In the genomic region with DNA sequence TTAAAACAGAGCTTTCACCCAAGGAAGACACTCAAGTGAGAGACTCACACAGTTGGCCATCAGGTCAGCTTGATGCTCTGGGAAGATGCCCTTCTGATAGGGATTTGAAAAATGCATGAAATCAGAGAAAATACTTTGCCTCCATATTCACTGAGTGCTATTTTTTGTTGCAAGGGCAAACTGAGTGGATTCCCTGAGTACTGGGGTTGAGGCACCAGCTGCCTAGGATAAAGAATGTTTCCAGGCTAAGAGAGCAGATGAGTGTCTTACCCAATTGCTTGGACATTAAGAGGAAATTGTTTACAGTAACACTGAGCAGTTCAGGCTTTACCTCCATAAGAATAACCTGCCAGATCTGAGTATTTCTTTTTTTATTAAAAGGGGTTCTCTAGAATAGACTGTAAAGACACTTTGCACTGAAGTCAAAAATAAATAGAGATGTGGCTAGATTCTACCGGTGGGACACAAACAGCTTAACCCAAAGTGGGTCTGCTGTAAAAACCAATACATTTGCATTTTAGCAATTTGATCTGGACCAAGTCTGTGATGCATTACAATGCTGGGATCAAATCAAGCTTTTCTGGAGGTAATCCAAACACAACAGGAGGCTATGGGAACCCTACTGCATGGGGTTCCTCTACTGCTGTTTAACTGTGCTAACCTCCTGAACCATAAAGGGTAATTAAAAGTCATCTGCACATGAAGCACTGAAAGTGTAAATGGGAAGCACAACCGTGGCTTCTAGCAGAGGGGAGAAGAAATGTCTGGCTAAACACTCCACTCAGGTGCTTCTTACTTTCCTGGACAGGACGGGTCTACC, we compare ENCODE assay signal across 27 cellular contexts.
DNase-seq lines count a peak whose midpoint lies in the region; FAIRE-seq and TF ChIP-seq lines count a peak whose summit lies in the region.
"Had no signal": no experiment of that assay in that cellular context is flagged by ENCODE, and none has a peak within 500 bp of the region (broad histone marks: within the 10 kb centered on the region; RNA-seq: fewer than 3 reads in every experiment).

No MANE protein-coding gene starts in this region.

- intact Hi-C loops in A673 (cut with micrococcal nuclease; ENCODE audit: unreplicated experiment): loop anchor here (10.0 kb wide), 3 partner anchors 319 to 871 kb away; no protein-coding TSS in a partner anchor

- BruUV-seq in A673 (replicated peaks; lab: Mats Ljungman, UMichigan): no TSS peak

- H3K9me2 ChIP-seq in hepatocyte (replicated peaks; ENCODE audit: insufficient read depth): no peaks in the 10 kb centered on the region

- H3K4me3 ChIP-seq in A673 (ENCODE audit: low read depth, low read length, poor library complexity, severe bottlenecking) (no peak overlapping the region), hepatocyte (no peak overlapping the region)
- H3K4me3 ChIP-seq: BLaER1 treated with 17β-estradiol and CSF1 and Interleukin-3, amounts not matched to agents 10 nM and 100 nM; GM23248; heart right ventricle; lung; right atrium auricular region; SJSA1 had no signal

- no peaks in the 10 kb centered on the region for H3K36me3 ChIP-seq in A673 (ENCODE audit: insufficient read depth, low read length, poor library complexity, severe bottlenecking)
- H3K36me3 ChIP-seq in hepatocyte (replicated peaks; ENCODE audit: insufficient read depth, low read depth): no peaks in the 10 kb centered on the region
- H3K36me3 ChIP-seq: BLaER1 treated with 17β-estradiol and CSF1 and Interleukin-3, amounts not matched to agents 10 nM and 100 nM; heart right ventricle; right atrium auricular region; SJSA1 had no signal

- TF ChIP-seq POLR2A in GM12891 (IDR thresholded peaks at IDR 0.05; ENCODE audit: low read depth, low read length): no peak

- H3K79me2 ChIP-seq in hepatocyte: no peaks in the 10 kb centered on the region

- H3K27ac ChIP-seq in A673 (ENCODE audit: low read depth, low read length, poor library complexity, severe bottlenecking) (peak overlapping the region; percentile 72), hepatocyte (no peak overlapping the region)
- H3K27ac ChIP-seq: BLaER1 treated with 17β-estradiol and CSF1 and Interleukin-3, amounts not matched to agents 10 nM and 100 nM; GM23248; heart right ventricle; right atrium auricular region; SJSA1 had no signal

- H3K9me3 ChIP-seq in A673 (ENCODE audit: low read depth, low read length, poor library complexity, severe bottlenecking) (no peaks in the 10 kb centered on the region), hepatocyte (ENCODE audit: low read depth) (no peaks in the 10 kb centered on the region)
- H3K9me3 ChIP-seq: BLaER1 treated with 17β-estradiol and CSF1 and Interleukin-3, amounts not matched to agents 10 nM and 100 nM; heart right ventricle; right atrium auricular region; SJSA1 had no signal

- H3K27me3 ChIP-seq in A673 (replicated peaks; ENCODE audit: insufficient read depth, low read depth, low read length, poor library complexity): no peaks in the 10 kb centered on the region
- H3K27me3 ChIP-seq in hepatocyte: no peaks in the 10 kb centered on the region
- H3K27me3 ChIP-seq: BLaER1 treated with 17β-estradiol and CSF1 and Interleukin-3, amounts not matched to agents 10 nM and 100 nM; right atrium auricular region; SJSA1 had no signal

- H3K4me1 ChIP-seq in A673 (ENCODE audit: insufficient read depth, low read length, poor library complexity, severe bottlenecking): peaks cover 53% of the 10 kb centered on the region
- peaks cover 6% of the 10 kb centered on the region for H3K4me1 ChIP-seq in hepatocyte (ENCODE audit: insufficient read depth)
- H3K4me1 ChIP-seq: heart right ventricle, right atrium auricular region, SJSA1 had no signal

- no peak overlapping the region for H3K4me2 ChIP-seq in hepatocyte
- H3K4me2 ChIP-seq: BLaER1 treated with 17β-estradiol and CSF1 and Interleukin-3, amounts not matched to agents 10 nM and 100 nM had no signal

- POLR2A ChIA-PET in A673 (lab: Charles Lee; ENCODE audit: low non-redundant PET): no interaction called here

- 62% methylated on average over 3 of the region's 3 CpGs for WGBS in hepatocyte (ENCODE audit: low lambda C conversion rate, missing lambda C conversion rate)

- no peak overlapping the region for H2AFZ ChIP-seq in hepatocyte
- H2AFZ ChIP-seq: GM23248 had no signal

- TF ChIP-seq CTCF in A673 (conservative IDR thresholded peaks at IDR 0.05; ENCODE audit: low read depth, low read length) (no peak), hepatocyte (IDR thresholded peaks at IDR 0.05; ENCODE audit: poor library complexity) (no peak)

- peak; percentile 49 for DNase-seq in A673 (ENCODE audit: low spot score)
- no peak for DNase-seq in GM12891 (ENCODE audit: insufficient read length, low spot score)
- DNase-seq in NCI-H526 treated with DMSO at 0.1 percent for 48 hours (lab: John Stamatoyannopoulos, UW): peak; percentile 12
- DNase-seq in cerebellar cortex (ENCODE audit: low spot score): peak; percentile 24
- DNase-seq in hepatocyte (ENCODE audit: low spot score): no peak
- DNase-seq in NCI-H146 treated with DMSO at 0.1 percent for 48 hours (lab: John Stamatoyannopoulos, UW; ENCODE audit: unreplicated experiment): no peak
- DNase-seq in activated effector memory CD4-positive, alpha-beta T cell treated with Interleukin-2 at 50 U/mL for 16 hours: no peak
- DNase-seq: activated CD4-positive, alpha-beta memory T cell treated with anti-CD3 and anti-CD28 coated beads, Interleukin-2, amount 10 ng/mL, durations not matched to agents 7 days and 5 days; activated CD4-positive, CD25-positive, alpha-beta regulatory T cell treated with anti-CD3 and anti-CD28 coated beads, Interleukin-2, amount 50 U/mL, for 72 hours; activated CD8-positive, alpha-beta memory T cell treated with anti-CD3 and anti-CD28 coated beads, Interleukin-2, amount 50 U/mL, for 48 hours; anterior cingulate cortex; cortex of kidney; DND-41; effector memory CD8-positive, alpha-beta T cell; erythroblast; foreskin fibroblast; GM23248; heart right ventricle; NCI-H1092 treated with DMSO at 0.1 percent for 48 hours; NCI-H2029 treated with DMSO at 0.1 percent for 48 hours; NCI-H510A treated with DMSO at 0.1 percent for 48 hours; stimulated activated CD4-positive, alpha-beta T cell treated with anti-CD3 and anti-CD28 coated beads, Interleukin-2, amount 100 ng/mL, for 24 hours; T-helper 17 cell had no signal

- CTCF ChIA-PET in A673 (lab: Charles Lee): no interaction called here

- H4K20me1 ChIP-seq in hepatocyte (ENCODE audit: insufficient read depth, poor library complexity, severe bottlenecking): no peaks in the 10 kb centered on the region
- H4K20me1 ChIP-seq: BLaER1 treated with 17β-estradiol and CSF1 and Interleukin-3, amounts not matched to agents 10 nM and 100 nM had no signal

- FAIRE-seq in GM12891 (lab: Jason Lieb, UNC): peak; percentile 60

TF ChIP-seq in GM12891, 5 proteins besides CTCF, POLR2A, EP300 and RAD21:
- TF ChIP-seq POU2F2 (IDR thresholded peaks at IDR 0.05; ENCODE audit: low read depth, low read length): no peak
- no peak for TF ChIP-seq SPI1 (IDR thresholded peaks at IDR 0.05; ENCODE audit: low read depth, low read length)
- no peak for TF ChIP-seq POLR2AphosphoS5 (IDR thresholded peaks at IDR 0.05; ENCODE audit: low read depth, low read length)
- no peak for TF ChIP-seq PAX5 (IDR thresholded peaks at IDR 0.05; ENCODE audit: insufficient read depth, low read length, severe bottlenecking)
- TF ChIP-seq TAF1 (IDR thresholded peaks at IDR 0.05; ENCODE audit: low read depth, low read length): no peak

Comparison
In these comparisons a context has a peak if more than half of its experiments do, and no peak if none do; other contexts are left out.
1. DNase-seq: peak in A673 (single experiment), NCI-H526 treated with DMSO at 0.1 percent for 48 hours (single experiment) and cerebellar cortex (single experiment); none in GM12891 (single experiment), hepatocyte (single experiment), NCI-H146 treated with DMSO at 0.1 percent for 48 hours (single experiment) and activated effector memory CD4-positive, alpha-beta T cell treated with Interleukin-2 at 50 U/mL for 16 hours (single experiment).